ENCODE assay signal across 1 cellular context in genomic region chr2:23574919-23575654, GRCh38.
TF ChIP-seq lines count a peak whose summit lies in the region.

No MANE protein-coding gene starts in this region.

TF ChIP-seq in WTC11, 78 proteins besides CTCF, POLR2A, EP300 and RAD21 (continued from another document):
- TF ChIP-seq CREB1 (CRISPR knock-in tag; IDR thresholded peaks at IDR 0.05) (no peak), AFF4 (CRISPR knock-in tag; IDR thresholded peaks at IDR 0.05; ENCODE audit: borderline replicate concordance) (no peak), ETV6 (CRISPR knock-in tag; IDR thresholded peaks at IDR 0.05) (no peak), AR (CRISPR knock-in tag; IDR thresholded peaks at IDR 0.05) (no peak), ZNF138 (CRISPR knock-in tag; conservative IDR thresholded peaks at IDR 0.05) (no peak), GABPB1 (CRISPR knock-in tag; IDR thresholded peaks at IDR 0.05) (no peak)
